In genomic region chr15:57706405-57707209, GRCh38 we compare ENCODE assay signal across 8 cellular contexts. TPM values are rescaled to one million over a fixed set of nuclear protein-coding genes. Genes with fewer than 3 reads are reported as not detected.
DNase-seq lines count a peak whose midpoint lies in the region; ATAC-seq and TF ChIP-seq lines count a peak whose summit lies in the region.

Gene POLR2M, plus strand, starts transcription at chr15:57706714. Its CDS starts 129 bp downstream, at chr15:57706843.

- H3K4me1 ChIP-seq in Panc1 (ENCODE audit: control insufficient read depth, insufficient read depth, low read length) (peaks cover 13% of the 10 kb centered on the region), muscle layer of colon (ENCODE audit: insufficient read depth, low read length) (peaks cover 34% of the 10 kb centered on the region)

- H3K9ac ChIP-seq in muscle layer of colon (ENCODE audit: low read length): peak within 1 kb of the TSS; percentile 94

- BruUV-seq in Panc1 (replicated peaks; lab: Mats Ljungman, UMichigan): no TSS peak

- H3K36me3 Mint-ChIP-seq in activated T-cell treated with anti-CD3 and anti-CD28 coated beads, Interleukin-2, amount 50 U/mL, for 4 hours (ENCODE audit: insufficient read depth): peaks cover 22% of the 10 kb centered on the region

- in situ Hi-C loops in Panc1 (cut with HindIII; ENCODE audit: low pct_unique_long_range_greater_than_20kb, low sequenced_read_pairs): no loop called here

- POLR2A ChIA-PET in Panc1 (lab: Charles Lee): interaction anchor here (0.7 kb wide), 1 partner anchor 311 kb away, joined by 13 read pairs; no protein-coding TSS in a partner anchor

- CTCF ChIA-PET in Panc1 (lab: Charles Lee): interaction anchor here (0.5 kb wide), 1 partner anchor 25 kb away, joined by 4 read pairs; no protein-coding TSS in a partner anchor

- peak; percentile 95 for ATAC-seq in GM21723 (IDR thresholded peaks at IDR 0.05; ENCODE audit: unreplicated experiment)
- ATAC-seq in Panc1: peak; percentile 99
- peak; percentile 94 for ATAC-seq in activated T-cell treated with anti-CD3 and anti-CD28 coated beads, Interleukin-2, amount 50 U/mL, for 4 hours
- ATAC-seq in esophagus mucosa: peak; percentile 96

- no peaks in the 10 kb centered on the region for H3K27me3 ChIP-seq in Panc1 (ENCODE audit: control insufficient read depth, insufficient read depth, low read length)
- H3K27me3 ChIP-seq in muscle layer of colon (ENCODE audit: control insufficient read depth in 1 of 2, insufficient read depth in 2 of 2, low read length in 2 of 2): no peaks in the 10 kb centered on the region

- no peaks in the 10 kb centered on the region for H3K27me3 Mint-ChIP-seq in activated T-cell treated with anti-CD3 and anti-CD28 coated beads, Interleukin-2, amount 50 U/mL, for 4 hours (ENCODE audit: low read depth)

- no peak for TF ChIP-seq CTCF in Panc1 (IDR thresholded peaks at IDR 0.05)

- peak within 1 kb of the TSS; percentile 94 for H3K4me3 Mint-ChIP-seq in activated T-cell treated with anti-CD3 and anti-CD28 coated beads, Interleukin-2, amount 50 U/mL, for 4 hours

- H3K4me3 ChIP-seq in Panc1 (ENCODE audit: low read depth in 2 of 2, low read length in 2 of 2) (peak within 1 kb of the TSS; percentile 94 to 98), muscle layer of colon (ENCODE audit: low read depth in 1 of 2, low read length in 2 of 2) (peak within 1 kb of the TSS; percentile 92)

- H3K4me1 Mint-ChIP-seq in activated T-cell treated with anti-CD3 and anti-CD28 coated beads, Interleukin-2, amount 50 U/mL, for 4 hours (ENCODE audit: low read depth): peaks cover 74% of the 10 kb centered on the region

- H3K9me3 Mint-ChIP-seq in activated T-cell treated with anti-CD3 and anti-CD28 coated beads, Interleukin-2, amount 50 U/mL, for 4 hours: no peaks in the 10 kb centered on the region

- DNase-seq in DMS53 (lab: John Stamatoyannopoulos, UW) (peak; percentile 98), KG1 (lab: John Stamatoyannopoulos, UW) (peak; percentile 67), Panc1 (ENCODE audit: low read depth, low spot score) (peak; percentile 91)
- peak; percentile 85 for DNase-seq in activated T-cell treated with anti-CD3 and anti-CD28 coated beads, Interleukin-2, amount 50 U/mL, for 4 hours
- DNase-seq in stimulated activated CD8-positive, alpha-beta memory T cell treated with anti-CD3 and anti-CD28 coated beads, Interleukin-7, amount 100 ng/mL, for 24 hours (ENCODE audit: low read depth): peak; percentile 69

- peak within 1 kb of the TSS; percentile 89 for H3K27ac ChIP-seq in Panc1 (ENCODE audit: low read length)
- peak within 1 kb of the TSS; percentile 93 for H3K27ac ChIP-seq in muscle layer of colon (ENCODE audit: low read depth, low read length)

- H3K9me3 ChIP-seq in Panc1 (ENCODE audit: control insufficient read depth, insufficient read depth, low read depth, low read length) (0 out of 2 replicates have a peak, but pooled peaks cover 3% of the 10 kb centered on the region), muscle layer of colon (ENCODE audit: low read length) (no peaks in the 10 kb centered on the region)

- intact Hi-C loops in Panc1 (cut with micrococcal nuclease; ENCODE audit: unreplicated experiment): no loop called here

- H3K36me3 ChIP-seq in Panc1 (ENCODE audit: control insufficient read depth, insufficient read depth, low read length) (peaks cover 19% of the 10 kb centered on the region), muscle layer of colon (ENCODE audit: insufficient read depth, low read length) (peaks cover 26% of the 10 kb centered on the region)

RNA-seq across cellular contexts. Expression of gene POLR2M, which starts in this region (rescaled TPM):
- total RNA-seq in Panc1 (2021; ENCODE audit: unreplicated experiment): 76.6 TPM
- polyA plus RNA-seq in Panc1 (2012; ENCODE audit: insufficient read length): 25.0 TPM
- total RNA-seq in activated T-cell treated with anti-CD3 and anti-CD28 coated beads, Interleukin-2, amount 50 U/mL, for 4 hours: 10 to 100 TPM; 69.4 to 80.3 (median 74.1) TPM
- total RNA-seq in esophagus mucosa: 35.3 TPM

Comparison
In these comparisons a context has a peak if more than half of its experiments do, and no peak if none do; other contexts are left out.
1. Peak in every context shown above with its lines: DNase-seq, ATAC-seq, H3K4me3 ChIP-seq and H3K27ac ChIP-seq.